ENCODE assay signal across 26 cellular contexts in the genomic region with DNA sequence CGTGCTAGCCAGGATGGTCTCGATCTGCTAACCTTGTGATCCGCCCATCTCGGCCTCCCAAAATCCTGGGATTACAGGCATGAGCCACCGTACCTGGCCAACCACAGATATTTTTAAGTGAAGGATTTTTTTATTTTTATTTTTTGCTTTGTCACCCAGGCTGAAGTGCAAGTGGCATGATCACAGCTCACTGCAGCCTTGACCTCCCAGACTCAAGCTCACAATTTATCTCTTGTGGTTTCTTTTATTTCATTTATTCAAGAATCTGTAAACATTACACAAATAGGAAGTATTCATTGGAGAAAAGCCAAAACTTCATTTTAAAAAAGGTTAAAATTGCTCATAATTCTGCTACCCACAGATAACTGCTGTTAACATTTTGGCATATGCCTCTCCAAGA. TPM values are rescaled to one million over a fixed set of nuclear protein-coding genes. Genes with fewer than 3 reads are reported as not detected.
A peak's percentile ranks its signal among the peaks of the same experiment; 100 is the strongest.
DNase-seq lines count a peak whose midpoint lies in the region; ATAC-seq, FAIRE-seq and TF ChIP-seq lines count a peak whose summit lies in the region.
"Had no signal": no experiment of that assay in that cellular context is flagged by ENCODE, and none has a peak within 500 bp of the region (broad histone marks: within the 10 kb centered on the region; RNA-seq: fewer than 3 reads in every experiment).

No MANE protein-coding gene starts in this region.

- H2AFZ ChIP-seq in HepG2 (ENCODE audit: low read length): no peak overlapping the region
- no peak overlapping the region for H2AFZ ChIP-seq in PC-9
- H2AFZ ChIP-seq: GM23338 had no signal

- no peaks in the 10 kb centered on the region for H4K20me1 ChIP-seq in HepG2 (ENCODE audit: insufficient read depth, low read length)
- H4K20me1 ChIP-seq in PC-9 (ENCODE audit: insufficient read depth): no peaks in the 10 kb centered on the region

- no peak overlapping the region for H3K9ac ChIP-seq in HepG2 (ENCODE audit: insufficient read depth, low read depth, low read length)

- POLR2A ChIA-PET in HepG2 (lab: Yijun Ruan, JAX): no interaction called here
- POLR2A ChIA-PET in PC-9 (lab: Charles Lee; ENCODE audit: unreplicated experiment): no interaction called here
- POLR2A ChIA-PET in naive thymus-derived CD4-positive, alpha-beta T cell (lab: Charles Lee): interaction anchor here (0.7 kb wide), 1 partner anchor 115 kb away, joined by 3 read pairs; no protein-coding TSS in a partner anchor

- TF ChIP-seq CTCF in HepG2 (CRISPR knock-in tag; IDR thresholded peaks at IDR 0.05) (no peak), right lobe of liver (IDR thresholded peaks at IDR 0.05) (no peak), PC-9 (conservative IDR thresholded peaks at IDR 0.05) (no peak), choroid plexus epithelial cell (conservative IDR thresholded peaks at IDR 0.05; ENCODE audit: low read depth, low read length) (no peak)

- H3K4me3 Mint-ChIP-seq in naive thymus-derived CD4-positive, alpha-beta T cell: no peak overlapping the region
- H3K4me3 Mint-ChIP-seq: B cell, GM23338, IgD-negative memory B cell had no signal

- intact Hi-C loops in HepG2 (cut with micrococcal nuclease; ENCODE audit: unreplicated experiment) (loop anchor here (10.0 kb wide), 1 partner anchor 57 kb away; a partner anchor contains a TSS), right lobe of liver (cut with DNase I) (no loop called here), PC-9 (cut with micrococcal nuclease; ENCODE audit: unreplicated experiment) (no loop called here)
- intact Hi-C loops in naive thymus-derived CD4-positive, alpha-beta T cell (cut with micrococcal nuclease): no loop called here

- in situ Hi-C loops in HepG2 (cut with HindIII; ENCODE audit: extremely low pct_ligation_motif_present, low pct_unique_long_range_greater_than_20kb): no loop called here

- H3K4me1 Mint-ChIP-seq in naive thymus-derived CD4-positive, alpha-beta T cell: no peaks in the 10 kb centered on the region
- H3K4me1 Mint-ChIP-seq: B cell, GM23338, IgD-negative memory B cell had no signal

- TF ChIP-seq POLR2A in HepG2 (IDR thresholded peaks at IDR 0.05; ENCODE audit: insufficient read depth in 1 of 2, low read depth in 2 of 2, low read length in 2 of 2): no peak
- TF ChIP-seq POLR2A in right lobe of liver (IDR thresholded peaks at IDR 0.05): no peak

- H3K9me3 ChIP-seq in HepG2 (ENCODE audit: low read length) (no peaks in the 10 kb centered on the region), right lobe of liver (no peaks in the 10 kb centered on the region), PC-9 (ENCODE audit: insufficient read depth, low read depth) (no peaks in the 10 kb centered on the region)
- no peaks in the 10 kb centered on the region for H3K9me3 ChIP-seq in naive thymus-derived CD4-positive, alpha-beta T cell (ENCODE audit: control insufficient read depth in 2 of 3, low read length in 3 of 3)

- TF ChIP-seq RAD21 in HepG2 (CRISPR knock-in tag; IDR thresholded peaks at IDR 0.05): no peak

- H3K9me3 Mint-ChIP-seq in naive thymus-derived CD4-positive, alpha-beta T cell: no peaks in the 10 kb centered on the region
- H3K9me3 Mint-ChIP-seq: IgD-negative memory B cell had no signal

- no peaks in the 10 kb centered on the region for H3K27me3 Mint-ChIP-seq in naive thymus-derived CD4-positive, alpha-beta T cell
- H3K27me3 Mint-ChIP-seq: B cell, IgD-negative memory B cell had no signal

- H3K4me2 ChIP-seq in HepG2 (ENCODE audit: low read depth, low read length) (no peak overlapping the region), PC-9 (peak overlapping the region; percentile 33; the same call in 1 of the 2 replicates)
- H3K4me2 ChIP-seq: GM23338 had no signal

- H3K36me3 Mint-ChIP-seq in naive thymus-derived CD4-positive, alpha-beta T cell: no peaks in the 10 kb centered on the region
- H3K36me3 Mint-ChIP-seq: IgD-negative memory B cell had no signal

- TF ChIP-seq EP300 in HepG2 (IDR thresholded peaks at IDR 0.05; ENCODE audit: low read depth in 2 of 2, low read length in 2 of 2): peak in 1 of 2 experiments; percentile 29; a peak in 1 of 4 replicates
- no peak for TF ChIP-seq EP300 in HepG2 (CRISPR knock-in tag; IDR thresholded peaks at IDR 0.05; ENCODE audit: borderline replicate concordance)

- H3K27ac Mint-ChIP-seq in naive thymus-derived CD4-positive, alpha-beta T cell: no peak overlapping the region
- H3K27ac Mint-ChIP-seq: B cell, GM23338, IgD-negative memory B cell had no signal

- peaks cover 18% of the 10 kb centered on the region for H3F3A ChIP-seq in PC-9 (ENCODE audit: insufficient read depth, low read depth)

- 81% methylated on average over 5 of the region's 5 CpGs for WGBS in HepG2 (ENCODE audit: low lambda C conversion rate)
- WGBS in right lobe of liver (ENCODE audit: insufficient coverage, low coverage, low lambda C conversion rate, missing lambda C conversion rate): 76% methylated on average over 5 of the region's 5 CpGs

- no peak for FAIRE-seq in HepG2 (lab: Jason Lieb, UNC)
- FAIRE-seq: GM12891, HTR-8/SVneo, RCC 7860 had no signal

- no peak for DNase-seq in HepG2 (ENCODE audit: low spot score)
- no peak for DNase-seq in right lobe of liver
- DNase-seq in PC-9: peak in 1 of 2 experiments; percentile 78
- DNase-seq in choroid plexus epithelial cell (ENCODE audit: low read depth): peak; percentile 26
- DNase-seq in stimulated activated naive CD4-positive, alpha-beta T cell treated with Interleukin-2 at 50 U/mL for 16 hours (lab: John Stamatoyannopoulos, UW): no peak
- no peak for DNase-seq in NCI-H2081 (lab: John Stamatoyannopoulos, UW)
- DNase-seq in naive thymus-derived CD4-positive, alpha-beta T cell: no peak
- DNase-seq: 8988T; DMS79 treated with DMSO at 0.1 percent for 48 hours; MV-4-11; NCI-H1105 treated with DMSO at 0.1 percent for 48 hours; NCI-H2029 treated with DMSO at 0.1 percent for 48 hours; NCI-H2171; NCI-H345; NCI-H524; NCI-H774; NK-92 treated with Interleukin-12 subunit alpha and Interleukin-12 subunit beta, amount 100 ng/mL, for 24 hours; Right ventricle myocardium superior had no signal

- H3K27ac ChIP-seq in HepG2 (ENCODE audit: extremely low read length, insufficient read depth, low read length) (no peak overlapping the region), right lobe of liver (no peak overlapping the region), PC-9 (peak overlapping the region; percentile 43; the same call in 1 of the 2 replicates)
- H3K27ac ChIP-seq in naive thymus-derived CD4-positive, alpha-beta T cell (ENCODE audit: low read depth, low read length): no peak overlapping the region

- ATAC-seq in HepG2 (no peak), right lobe of liver (no peak), GM21526 (IDR thresholded peaks at IDR 0.05; ENCODE audit: low FRiP score, unreplicated experiment) (no peak)
- no peak for ATAC-seq in naive thymus-derived CD4-positive, alpha-beta T cell
- ATAC-seq: GM23338, HCT116 had no signal

- CTCF ChIA-PET in HepG2 (lab: Yijun Ruan, JAX; ENCODE audit: low intra/inter-chr PET ratio, low total read pairs) (no interaction called here), PC-9 (lab: Charles Lee) (interaction anchor here (0.6 kb wide), 1 partner anchor 29 kb away, joined by 3 read pairs; no protein-coding TSS in a partner anchor)
- CTCF ChIA-PET in naive thymus-derived CD4-positive, alpha-beta T cell (lab: Charles Lee): interaction anchor here (0.7 kb wide), 1 partner anchor 57 kb away, joined by 3 read pairs; no protein-coding TSS in a partner anchor

- H3K4me3 ChIP-seq in HepG2 (replicated peaks in 1 of 3; ENCODE audit: insufficient read depth in 1 of 3, low read depth in 2 of 3, low read length in 3 of 3): no peak overlapping the region
- no peak overlapping the region for H3K4me3 ChIP-seq in right lobe of liver
- no peak overlapping the region for H3K4me3 ChIP-seq in PC-9
- no peak overlapping the region for H3K4me3 ChIP-seq in choroid plexus epithelial cell (ENCODE audit: low read depth, low read length)
- H3K4me3 ChIP-seq in naive thymus-derived CD4-positive, alpha-beta T cell (ENCODE audit: low read length): no peak overlapping the region
- H3K4me3 ChIP-seq: GM23338 had no signal

- BruUV-seq in HepG2 (replicated peaks; lab: Mats Ljungman, UMichigan) (no TSS peak), PC-9 (replicated peaks; lab: Mats Ljungman, UMichigan) (no TSS peak)

- H3K27me3 ChIP-seq in HepG2 (ENCODE audit: control insufficient read depth in 1 of 2, insufficient read depth in 2 of 2, low read length in 2 of 2) (no peaks in the 10 kb centered on the region), right lobe of liver (no peaks in the 10 kb centered on the region), PC-9 (ENCODE audit: insufficient read depth, low read depth) (no peaks in the 10 kb centered on the region)
- no peaks in the 10 kb centered on the region for H3K27me3 ChIP-seq in naive thymus-derived CD4-positive, alpha-beta T cell (ENCODE audit: control insufficient read depth in 2 of 2, insufficient read depth in 2 of 2, low read length in 2 of 2)

- H3K36me3 ChIP-seq in HepG2 (replicated peaks in 1 of 2; ENCODE audit: control insufficient read depth in 1 of 2, insufficient read depth in 2 of 2, low read length in 2 of 2) (no peaks in the 10 kb centered on the region), right lobe of liver (no peaks in the 10 kb centered on the region), PC-9 (ENCODE audit: low read depth) (no peaks in the 10 kb centered on the region)
- H3K36me3 ChIP-seq in naive thymus-derived CD4-positive, alpha-beta T cell (ENCODE audit: control insufficient read depth in 2 of 3, insufficient read depth in 3 of 3, low read length in 3 of 3): no peaks in the 10 kb centered on the region

- H3K79me2 ChIP-seq in HepG2 (ENCODE audit: insufficient read depth, low read length): no peaks in the 10 kb centered on the region
- H3K79me2 ChIP-seq in PC-9 (ENCODE audit: low read depth): no peaks in the 10 kb centered on the region

- H3K9me2 ChIP-seq in PC-9 (ENCODE audit: insufficient read depth): no peaks in the 10 kb centered on the region

- peaks cover 82% of the 10 kb centered on the region for H3K4me1 ChIP-seq in HepG2 (ENCODE audit: insufficient read depth, low read length)
- H3K4me1 ChIP-seq in right lobe of liver: no peaks in the 10 kb centered on the region
- no peaks in the 10 kb centered on the region for H3K4me1 ChIP-seq in PC-9 (replicated peaks; ENCODE audit: insufficient read depth)
- no peaks in the 10 kb centered on the region for H3K4me1 ChIP-seq in naive thymus-derived CD4-positive, alpha-beta T cell (ENCODE audit: control insufficient read depth in 2 of 2, insufficient read depth in 2 of 2, low read length in 2 of 2)

RNA-seq across cellular contexts. Expression of a gene that starts 13.3 kb away (rescaled TPM):
- total RNA-seq in HepG2 (2016; rRNA removed; fragmentation: Illumina TruSeq; extraction: Trizol): 14.6 and 14.9 TPM in 2 replicates
- 2.6 TPM in 2 replicates for total RNA-seq in HepG2 (2016; cell fraction: cytosol; rRNA removed; fragmentation: Illumina TruSeq; extraction: Trizol; ENCODE audit: low read depth)
- 14.8 and 15.2 TPM in 2 replicates for total RNA-seq in HepG2 (2016; cell fraction: insoluble cytoplasmic fraction; rRNA removed; fragmentation: Illumina TruSeq; extraction: Trizol)
- 7.5 and 8.6 TPM in 2 replicates for total RNA-seq in HepG2 (2016; cell fraction: membrane; rRNA removed; fragmentation: Illumina TruSeq; extraction: Trizol)
- total RNA-seq in HepG2 (2016; cell fraction: nucleus; rRNA removed; fragmentation: Illumina TruSeq; extraction: Trizol): 10.0 and 11.2 TPM in 2 replicates
- 47.0 and 48.6 TPM in 2 replicates for polyA plus RNA-seq in HepG2 (2011; rRNA removed)
- 34.9 and 57.3 TPM in 2 replicates for polyA plus RNA-seq in HepG2 (2011; cell fraction: cytosol; rRNA removed)
- polyA plus RNA-seq in HepG2 (2011; cell fraction: nucleus; rRNA removed): 12.5 and 24.3 TPM in 2 replicates
- 22.2 and 29.6 TPM in 2 replicates for polyA plus RNA-seq in HepG2 (2012)
- polyA plus RNA-seq in HepG2 (2016; cell fraction: cytosol; fragmentation: Illumina TruSeq; extraction: Trizol; ENCODE audit: low read depth): 2.0 and 2.1 TPM in 2 replicates
- polyA plus RNA-seq in HepG2 (2016; cell fraction: insoluble cytoplasmic fraction; fragmentation: Illumina TruSeq; extraction: Trizol; ENCODE audit: low read depth): 13.6 and 14.1 TPM in 2 replicates
- polyA plus RNA-seq in HepG2 (2016; cell fraction: membrane; fragmentation: Illumina TruSeq; extraction: Trizol; ENCODE audit: low read depth): 5.0 and 5.9 TPM in 2 replicates
- polyA plus RNA-seq in HepG2 (2016; cell fraction: nucleus; fragmentation: Illumina TruSeq; extraction: Trizol; ENCODE audit: insufficient read depth, low read depth): 16.6 and 18.7 TPM in 2 replicates
- 6.5 and 13.5 TPM in 2 replicates for polyA minus RNA-seq in HepG2 (2011; rRNA and poly(A)+ RNA removed; ENCODE audit: low replicate concordance)
- polyA minus RNA-seq in HepG2 (2011; cell fraction: cytosol; rRNA and poly(A)+ RNA removed): 14.9 and 19.2 TPM in 2 replicates
- 8.9 and 11.3 TPM in 2 replicates for polyA minus RNA-seq in HepG2 (2011; cell fraction: nucleus; rRNA and poly(A)+ RNA removed)
- 10 to 100 TPM in 4 of 6 experiments, 1 to 10 TPM in 2; 9.4 to 13.5 (median 11.3) TPM for total RNA-seq in right lobe of liver
- 9.2 and 9.3 TPM in 2 replicates for total RNA-seq in PC-9 (2021)
- total RNA-seq in naive thymus-derived CD4-positive, alpha-beta T cell: 100 to 1,000 TPM in 1 of 5 experiments, 10 to 100 TPM in 4; 20.5 to 102 (median 43.6) TPM
- polyA plus RNA-seq in naive thymus-derived CD4-positive, alpha-beta T cell: 10 to 100 TPM; 59.4 to 80.8 TPM

RNA-seq across cellular contexts. Expression of a gene that starts 13.8 kb away (rescaled TPM):
- total RNA-seq in HepG2 (2016; rRNA removed; fragmentation: Illumina TruSeq; extraction: Trizol): 19.1 and 20.1 TPM in 2 replicates
- 42.0 and 42.3 TPM in 2 replicates for total RNA-seq in HepG2 (2016; cell fraction: cytosol; rRNA removed; fragmentation: Illumina TruSeq; extraction: Trizol; ENCODE audit: low read depth)
- total RNA-seq in HepG2 (2016; cell fraction: insoluble cytoplasmic fraction; rRNA removed; fragmentation: Illumina TruSeq; extraction: Trizol): 16.7 and 22.4 TPM in 2 replicates
- 51.5 and 52.1 TPM in 2 replicates for total RNA-seq in HepG2 (2016; cell fraction: membrane; rRNA removed; fragmentation: Illumina TruSeq; extraction: Trizol)
- 12.2 and 14.3 TPM in 2 replicates for total RNA-seq in HepG2 (2016; cell fraction: nucleus; rRNA removed; fragmentation: Illumina TruSeq; extraction: Trizol)
- polyA plus RNA-seq in HepG2 (2011; rRNA removed): 36.4 and 36.6 TPM in 2 replicates
- 16.8 and 29.8 TPM in 2 replicates for polyA plus RNA-seq in HepG2 (2011; cell fraction: cytosol; rRNA removed)
- 5.7 and 8.0 TPM in 2 replicates for polyA plus RNA-seq in HepG2 (2011; cell fraction: nucleus; rRNA removed)
- 31.1 and 33.0 TPM in 2 replicates for polyA plus RNA-seq in HepG2 (2012)
- 79.3 and 89.7 TPM in 2 replicates for polyA plus RNA-seq in HepG2 (2016; cell fraction: cytosol; fragmentation: Illumina TruSeq; extraction: Trizol; ENCODE audit: low read depth)
- polyA plus RNA-seq in HepG2 (2016; cell fraction: insoluble cytoplasmic fraction; fragmentation: Illumina TruSeq; extraction: Trizol; ENCODE audit: low read depth): 30.2 and 31.4 TPM in 2 replicates
- polyA plus RNA-seq in HepG2 (2016; cell fraction: membrane; fragmentation: Illumina TruSeq; extraction: Trizol; ENCODE audit: low read depth): 77.9 and 80.5 TPM in 2 replicates
- polyA plus RNA-seq in HepG2 (2016; cell fraction: nucleus; fragmentation: Illumina TruSeq; extraction: Trizol; ENCODE audit: insufficient read depth, low read depth): 26.1 and 29.5 TPM in 2 replicates
- 9.2 and 13.6 TPM in 2 replicates for polyA minus RNA-seq in HepG2 (2011; rRNA and poly(A)+ RNA removed; ENCODE audit: low replicate concordance)
- 7.6 and 9.5 TPM in 2 replicates for polyA minus RNA-seq in HepG2 (2011; cell fraction: cytosol; rRNA and poly(A)+ RNA removed)
- 11.3 and 12.2 TPM in 2 replicates for polyA minus RNA-seq in HepG2 (2011; cell fraction: nucleus; rRNA and poly(A)+ RNA removed)
- 10 to 100 TPM in 1 of 6 experiments, 1 to 10 TPM in 5; 4.0 to 11.0 (median 7.7) TPM for total RNA-seq in right lobe of liver
- total RNA-seq in PC-9 (2021): 9.5 and 14.3 TPM in 2 replicates
- total RNA-seq in naive thymus-derived CD4-positive, alpha-beta T cell: 10 to 100 TPM in 4 of 5 experiments, 1 to 10 TPM in 1; 8.0 to 26.6 (median 12.4) TPM
- polyA plus RNA-seq in naive thymus-derived CD4-positive, alpha-beta T cell: 10 to 100 TPM; 42.1 to 47.7 TPM

RNA-seq across cellular contexts. Expression of a gene that starts 35.5 kb away (rescaled TPM):
- total RNA-seq in HepG2 (2016; rRNA removed; fragmentation: Illumina TruSeq; extraction: Trizol): 28.0 and 45.9 TPM in 2 replicates
- 10.0 and 10.6 TPM in 2 replicates for total RNA-seq in HepG2 (2016; cell fraction: cytosol; rRNA removed; fragmentation: Illumina TruSeq; extraction: Trizol; ENCODE audit: low read depth)
- 31.3 and 51.3 TPM in 2 replicates for total RNA-seq in HepG2 (2016; cell fraction: insoluble cytoplasmic fraction; rRNA removed; fragmentation: Illumina TruSeq; extraction: Trizol)
- 19.3 and 22.3 TPM in 2 replicates for total RNA-seq in HepG2 (2016; cell fraction: membrane; rRNA removed; fragmentation: Illumina TruSeq; extraction: Trizol)
- total RNA-seq in HepG2 (2016; cell fraction: nucleus; rRNA removed; fragmentation: Illumina TruSeq; extraction: Trizol): 10.7 and 11.5 TPM in 2 replicates
- polyA plus RNA-seq in HepG2 (2011; rRNA removed): 8.9 and 11.9 TPM in 2 replicates
- 6.4 and 8.8 TPM in 2 replicates for polyA plus RNA-seq in HepG2 (2011; cell fraction: cytosol; rRNA removed)
- 1.5 and 2.1 TPM in 2 replicates for polyA plus RNA-seq in HepG2 (2011; cell fraction: nucleus; rRNA removed)
- 12.2 and 13.2 TPM in 2 replicates for polyA plus RNA-seq in HepG2 (2012)
- 10.7 and 11.1 TPM in 2 replicates for polyA plus RNA-seq in HepG2 (2016; cell fraction: cytosol; fragmentation: Illumina TruSeq; extraction: Trizol; ENCODE audit: low read depth)
- 47.3 and 54.8 TPM in 2 replicates for polyA plus RNA-seq in HepG2 (2016; cell fraction: insoluble cytoplasmic fraction; fragmentation: Illumina TruSeq; extraction: Trizol; ENCODE audit: low read depth)
- 19.2 and 21.7 TPM in 2 replicates for polyA plus RNA-seq in HepG2 (2016; cell fraction: membrane; fragmentation: Illumina TruSeq; extraction: Trizol; ENCODE audit: low read depth)
- 15.8 and 18.4 TPM in 2 replicates for polyA plus RNA-seq in HepG2 (2016; cell fraction: nucleus; fragmentation: Illumina TruSeq; extraction: Trizol; ENCODE audit: insufficient read depth, low read depth)
- polyA minus RNA-seq in HepG2 (2011; rRNA and poly(A)+ RNA removed; ENCODE audit: low replicate concordance): 2.3 and 3.7 TPM in 2 replicates
- 2.7 and 4.6 TPM in 2 replicates for polyA minus RNA-seq in HepG2 (2011; cell fraction: cytosol; rRNA and poly(A)+ RNA removed)
- polyA minus RNA-seq in HepG2 (2011; cell fraction: nucleus; rRNA and poly(A)+ RNA removed): 2.3 and 2.4 TPM in 2 replicates
- total RNA-seq in right lobe of liver: 1 to 10 TPM; 4.1 to 9.0 (median 5.6) TPM
- total RNA-seq in PC-9 (2021): 6.4 and 9.3 TPM in 2 replicates
- total RNA-seq in naive thymus-derived CD4-positive, alpha-beta T cell: 10 to 100 TPM in 2 of 5 experiments, 1 to 10 TPM in 3; 3.5 to 17.4 (median 8.3) TPM
- polyA plus RNA-seq in naive thymus-derived CD4-positive, alpha-beta T cell: 10 to 100 TPM; 12.4 to 19.2 TPM

RNA-seq across cellular contexts. Expression of a gene that starts 35.7 kb away (rescaled TPM):
- total RNA-seq in HepG2 (2016; rRNA removed; fragmentation: Illumina TruSeq; extraction: Trizol): 19.7 and 35.5 TPM in 2 replicates
- total RNA-seq in HepG2 (2016; cell fraction: cytosol; rRNA removed; fragmentation: Illumina TruSeq; extraction: Trizol; ENCODE audit: low read depth): 2.1 and 2.3 TPM in 2 replicates
- total RNA-seq in HepG2 (2016; cell fraction: insoluble cytoplasmic fraction; rRNA removed; fragmentation: Illumina TruSeq; extraction: Trizol): 20.8 and 37.3 TPM in 2 replicates
- 9.5 and 11.1 TPM in 2 replicates for total RNA-seq in HepG2 (2016; cell fraction: membrane; rRNA removed; fragmentation: Illumina TruSeq; extraction: Trizol)
- total RNA-seq in HepG2 (2016; cell fraction: nucleus; rRNA removed; fragmentation: Illumina TruSeq; extraction: Trizol): 10.5 and 10.7 TPM in 2 replicates
- polyA plus RNA-seq in HepG2 (2011; rRNA removed): 8.5 and 11.0 TPM in 2 replicates
- polyA plus RNA-seq in HepG2 (2011; cell fraction: cytosol; rRNA removed): 6.5 and 8.1 TPM in 2 replicates
- polyA plus RNA-seq in HepG2 (2011; cell fraction: nucleus; rRNA removed): 6.4 and 6.8 TPM in 2 replicates
- polyA plus RNA-seq in HepG2 (2012): 6.1 and 10.7 TPM in 2 replicates
- polyA plus RNA-seq in HepG2 (2016; cell fraction: cytosol; fragmentation: Illumina TruSeq; extraction: Trizol; ENCODE audit: low read depth): 1.8 and 2.0 TPM in 2 replicates
- 34.6 and 35.6 TPM in 2 replicates for polyA plus RNA-seq in HepG2 (2016; cell fraction: insoluble cytoplasmic fraction; fragmentation: Illumina TruSeq; extraction: Trizol; ENCODE audit: low read depth)
- polyA plus RNA-seq in HepG2 (2016; cell fraction: membrane; fragmentation: Illumina TruSeq; extraction: Trizol; ENCODE audit: low read depth): 5.7 and 6.7 TPM in 2 replicates
- polyA plus RNA-seq in HepG2 (2016; cell fraction: nucleus; fragmentation: Illumina TruSeq; extraction: Trizol; ENCODE audit: insufficient read depth, low read depth): 15.4 and 15.7 TPM in 2 replicates
- 6.6 and 21.0 TPM in 2 replicates for polyA minus RNA-seq in HepG2 (2011; rRNA and poly(A)+ RNA removed; ENCODE audit: low replicate concordance)
- polyA minus RNA-seq in HepG2 (2011; cell fraction: cytosol; rRNA and poly(A)+ RNA removed): 6.9 and 11.5 TPM in 2 replicates
- 7.5 and 8.0 TPM in 2 replicates for polyA minus RNA-seq in HepG2 (2011; cell fraction: nucleus; rRNA and poly(A)+ RNA removed)
- total RNA-seq in right lobe of liver: 10 to 100 TPM in 2 of 6 experiments, 1 to 10 TPM in 4; 7.1 to 16.6 (median 8.4) TPM
- 9.3 and 14.3 TPM in 2 replicates for total RNA-seq in PC-9 (2021)
- total RNA-seq in naive thymus-derived CD4-positive, alpha-beta T cell: 10 to 100 TPM; 10.1 to 31.3 (median 13.5) TPM
- 10 to 100 TPM; 26.6 to 27.8 TPM for polyA plus RNA-seq in naive thymus-derived CD4-positive, alpha-beta T cell

RNA-seq across cellular contexts. Expression of a gene that starts 55.6 kb away (rescaled TPM):
- 20.5 and 28.1 TPM in 2 replicates for total RNA-seq in HepG2 (2016; rRNA removed; fragmentation: Illumina TruSeq; extraction: Trizol)
- total RNA-seq in HepG2 (2016; cell fraction: cytosol; rRNA removed; fragmentation: Illumina TruSeq; extraction: Trizol; ENCODE audit: low read depth): 8.4 and 11.5 TPM in 2 replicates
- total RNA-seq in HepG2 (2016; cell fraction: insoluble cytoplasmic fraction; rRNA removed; fragmentation: Illumina TruSeq; extraction: Trizol): 15.9 and 20.1 TPM in 2 replicates
- total RNA-seq in HepG2 (2016; cell fraction: membrane; rRNA removed; fragmentation: Illumina TruSeq; extraction: Trizol): 31.0 and 31.9 TPM in 2 replicates
- 11.8 and 15.8 TPM in 2 replicates for total RNA-seq in HepG2 (2016; cell fraction: nucleus; rRNA removed; fragmentation: Illumina TruSeq; extraction: Trizol)
- 47.5 and 64.2 TPM in 2 replicates for polyA plus RNA-seq in HepG2 (2011; rRNA removed)
- polyA plus RNA-seq in HepG2 (2011; cell fraction: cytosol; rRNA removed): 30.0 and 37.2 TPM in 2 replicates
- 30.6 and 37.4 TPM in 2 replicates for polyA plus RNA-seq in HepG2 (2011; cell fraction: nucleus; rRNA removed)
- polyA plus RNA-seq in HepG2 (2012): 17.7 and 18.1 TPM in 2 replicates
- 21.3 and 21.6 TPM in 2 replicates for polyA plus RNA-seq in HepG2 (2016; cell fraction: cytosol; fragmentation: Illumina TruSeq; extraction: Trizol; ENCODE audit: low read depth)
- 28.1 and 40.5 TPM in 2 replicates for polyA plus RNA-seq in HepG2 (2016; cell fraction: insoluble cytoplasmic fraction; fragmentation: Illumina TruSeq; extraction: Trizol; ENCODE audit: low read depth)
- polyA plus RNA-seq in HepG2 (2016; cell fraction: membrane; fragmentation: Illumina TruSeq; extraction: Trizol; ENCODE audit: low read depth): 43.7 and 50.0 TPM in 2 replicates
- 24.0 and 25.1 TPM in 2 replicates for polyA plus RNA-seq in HepG2 (2016; cell fraction: nucleus; fragmentation: Illumina TruSeq; extraction: Trizol; ENCODE audit: insufficient read depth, low read depth)
- polyA minus RNA-seq in HepG2 (2011; rRNA and poly(A)+ RNA removed; ENCODE audit: low replicate concordance): 147 and 407 TPM in 2 replicates
- polyA minus RNA-seq in HepG2 (2011; cell fraction: cytosol; rRNA and poly(A)+ RNA removed): 32.5 and 39.1 TPM in 2 replicates
- 12.5 and 17.4 TPM in 2 replicates for polyA minus RNA-seq in HepG2 (2011; cell fraction: nucleus; rRNA and poly(A)+ RNA removed)
- total RNA-seq in right lobe of liver: 10 to 100 TPM; 28.4 to 61.0 (median 40.0) TPM
- total RNA-seq in PC-9 (2021): 87.8 and 88.6 TPM in 2 replicates
- total RNA-seq in naive thymus-derived CD4-positive, alpha-beta T cell: 10 to 100 TPM; 19.6 to 71.8 (median 27.4) TPM
- 10 to 100 TPM; 10.2 to 16.8 TPM for polyA plus RNA-seq in naive thymus-derived CD4-positive, alpha-beta T cell
